8 cellular contexts compared by ENCODE assay signal in genomic region chr4:1578968-1579833, GRCh38.
DNase-seq lines count a peak whose midpoint lies in the region; ATAC-seq and TF ChIP-seq lines count a peak whose summit lies in the region.

No MANE protein-coding gene starts in this region.

- H3K4me1 ChIP-seq in CD8-positive, alpha-beta memory T cell (ENCODE audit: insufficient read depth, low read length): peaks cover 5% of the 10 kb centered on the region
- H3K4me1 ChIP-seq in ascending aorta (peaks cover 4% of the 10 kb centered on the region in 2 donors), skeletal muscle tissue (ENCODE audit: control insufficient read depth in 3 of 3, insufficient read depth in 3 of 3, low read length in 3 of 3) (peaks cover 0 to 9% (median 8%) of the 10 kb centered on the region in 3 donors)

- no peaks in the 10 kb centered on the region for H3K27me3 ChIP-seq in CD8-positive, alpha-beta memory T cell (ENCODE audit: insufficient read depth, low read length, poor library complexity, severe bottlenecking)
- H3K27me3 ChIP-seq in ascending aorta (no peaks in the 10 kb centered on the region), skeletal muscle tissue (ENCODE audit: control insufficient read depth in 3 of 3, insufficient read depth in 3 of 3, low read length in 3 of 3) (peaks cover 27 to 47% (median 41%) of the 10 kb centered on the region in 3 donors)

- peak; percentile 43 to 59 (median 52) for TF ChIP-seq CTCF in ascending aorta (IDR thresholded peaks at IDR 0.05)

- no peaks in the 10 kb centered on the region for H3K9me3 ChIP-seq in CD8-positive, alpha-beta memory T cell (ENCODE audit: low read length)
- no peaks in the 10 kb centered on the region for H3K9me3 ChIP-seq in ascending aorta
- H3K9me3 ChIP-seq in skeletal muscle tissue (ENCODE audit: control insufficient read depth in 3 of 3, low read length in 3 of 3): no peaks in the 10 kb centered on the region

- ATAC-seq in HG03196 (IDR thresholded peaks at IDR 0.05; ENCODE audit: unreplicated experiment): no peak

- intact Hi-C loops in ascending aorta (cut with DNase I): no loop called here

- H3K36me3 Mint-ChIP-seq in CD8-positive, alpha-beta memory T cell: no peaks in the 10 kb centered on the region

- H3K36me3 ChIP-seq in CD8-positive, alpha-beta memory T cell (ENCODE audit: insufficient read depth, low read length): no peaks in the 10 kb centered on the region
- H3K36me3 ChIP-seq in ascending aorta: no peaks in the 10 kb centered on the region
- no peaks in the 10 kb centered on the region for H3K36me3 ChIP-seq in skeletal muscle tissue (ENCODE audit: control insufficient read depth in 3 of 3, insufficient read depth in 3 of 3, low read length in 3 of 3)

- H3K27ac ChIP-seq in CD8-positive, alpha-beta memory T cell (ENCODE audit: low read depth, low read length): peak overlapping the region; percentile 82
- peak overlapping the region; percentile 63 to 74 for H3K27ac ChIP-seq in ascending aorta
- H3K27ac ChIP-seq in skeletal muscle tissue (ENCODE audit: low read depth, low read length): peak overlapping the region; percentile 56

- peaks cover 4 to 9% (median 5%) of the 10 kb centered on the region in 3 donors for H3K4me1 Mint-ChIP-seq in CD8-positive, alpha-beta memory T cell

- peak; percentile 70 to 88 (median 75) for DNase-seq in CD8-positive, alpha-beta memory T cell
- DNase-seq in HPDE6-E6E7 (ENCODE audit: extremely low spot score) (peak; percentile 64), T-helper 22 cell (ENCODE audit: low read depth) (peak; percentile 70), ascending aorta (ENCODE audit: low spot score in 2 of 2) (peak; percentile 56 to 91), hepatic stellate cell (ENCODE audit: low spot score) (peak; percentile 87), midbrain (lab: John Stamatoyannopoulos, UW) (no peak)

- peak overlapping the region in 2 of 3 donors; percentile 38 to 69 for H3K9ac ChIP-seq in skeletal muscle tissue (ENCODE audit: low read depth in 1 of 3, low read length in 3 of 3)

- H3K4me3 Mint-ChIP-seq in CD8-positive, alpha-beta memory T cell: peak overlapping the region; percentile 76 to 90 (median 78)

- no peaks in the 10 kb centered on the region for H3K27me3 Mint-ChIP-seq in CD8-positive, alpha-beta memory T cell

- H3K27ac Mint-ChIP-seq in CD8-positive, alpha-beta memory T cell: peak overlapping the region in 6 of 8 donors; percentile 32 to 85 (median 60)

- CTCF ChIA-PET in CD8-positive, alpha-beta memory T cell (lab: Charles Lee): interaction anchor here (0.8 to 1.4 kb wide), 2 partner anchors 26 to 233 kb away, joined by 3 to 12 read pairs; no protein-coding TSS in a partner anchor

- POLR2A ChIA-PET in CD8-positive, alpha-beta memory T cell (lab: Charles Lee): interaction anchor here (1.0 kb wide), 1 partner anchor 142 kb away, joined by 3 read pairs; the partner anchor contains the start of gene TMEM129

- H3K9me3 Mint-ChIP-seq in CD8-positive, alpha-beta memory T cell: no peaks in the 10 kb centered on the region

- peak overlapping the region; percentile 78 for H3K4me3 ChIP-seq in CD8-positive, alpha-beta memory T cell (ENCODE audit: low read length)
- H3K4me3 ChIP-seq in ascending aorta (peak overlapping the region; percentile 58 to 95), skeletal muscle tissue (ENCODE audit: low read length in 3 of 3) (peak overlapping the region; percentile 64 to 70 (median 65))
